14 cellular contexts compared by ENCODE assay signal in the genomic region with DNA sequence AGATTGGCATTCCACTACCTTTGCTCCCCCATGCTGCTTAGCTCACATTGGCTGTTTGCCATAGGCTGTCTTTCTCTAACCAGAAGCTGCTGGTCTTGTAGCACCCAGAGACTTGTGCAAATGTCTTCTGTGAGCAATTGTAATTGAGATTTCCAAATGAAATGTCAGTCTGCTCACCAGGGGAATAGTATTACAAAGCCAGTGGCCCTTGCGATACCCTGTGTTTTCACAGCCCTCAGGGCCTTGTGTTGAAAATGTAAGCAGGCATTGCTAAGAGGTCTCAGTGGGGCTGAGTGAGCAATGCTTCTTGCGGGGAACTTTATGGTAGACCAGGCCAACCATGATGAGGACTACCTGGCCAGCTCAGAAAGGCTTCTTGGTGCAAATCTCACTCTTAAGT.
DNase-seq lines count a peak whose midpoint lies in the region; ATAC-seq and TF ChIP-seq lines count a peak whose summit lies in the region.
"Had no signal": no experiment of that assay in that cellular context is flagged by ENCODE, and none has a peak within 500 bp of the region (broad histone marks: within the 10 kb centered on the region; RNA-seq: fewer than 3 reads in every experiment).

No MANE protein-coding gene starts in this region.

- H3K9ac ChIP-seq in trophoblast cell (ENCODE audit: low read length), result no peak overlapping the region
- H3K9ac ChIP-seq: BLaER1 treated with 17β-estradiol and CSF1 and Interleukin-3, amounts not matched to agents 10 nM and 100 nM had no signal

- no CpG with 5 or more reads among the region's 2 CpGs for WGBS in trophoblast cell (ENCODE audit: extremely low coverage, insufficient coverage, insufficient read length)

- H3K36me3 Mint-ChIP-seq in GM23338 (ENCODE audit: low read depth) (no peaks in the 10 kb centered on the region), WTC11 (no peaks in the 10 kb centered on the region)
- H3K36me3 Mint-ChIP-seq in activated naive CD8-positive, alpha-beta T cell treated with anti-CD3 and anti-CD28 coated beads, Interleukin-2, amount 50 U/mL, for 24 hours (ENCODE audit: low read depth), result no peaks in the 10 kb centered on the region

- H3K9me3 ChIP-seq in trophoblast cell (ENCODE audit: insufficient read depth, low read depth, low read length), result peaks cover 2% of the 10 kb centered on the region
- H3K9me3 ChIP-seq: BLaER1 treated with 17β-estradiol and CSF1 and Interleukin-3, amounts not matched to agents 10 nM and 100 nM had no signal

- peak overlapping the region; percentile 5 for H2BK120ac ChIP-seq in trophoblast cell (ENCODE audit: insufficient read depth, low read length, poor library complexity)

- H4K20me1 ChIP-seq in GM23338 (replicated peaks; ENCODE audit: insufficient read depth), result no peaks in the 10 kb centered on the region
- H4K20me1 ChIP-seq: BLaER1 treated with 17β-estradiol and CSF1 and Interleukin-3, amounts not matched to agents 10 nM and 100 nM had no signal

- H3K4me1 Mint-ChIP-seq in GM23338, result peaks cover 19% of the 10 kb centered on the region
- H3K4me1 Mint-ChIP-seq in WTC11, result peaks cover 24% of the 10 kb centered on the region
- H3K4me1 Mint-ChIP-seq in activated naive CD8-positive, alpha-beta T cell treated with anti-CD3 and anti-CD28 coated beads, Interleukin-2, amount 50 U/mL, for 24 hours, result no peaks in the 10 kb centered on the region

- in situ Hi-C loops in ACHN (cut with HindIII; ENCODE audit: low pct_ligation_motif_present, low pct_unique_long_range_greater_than_20kb, low sequenced_read_pairs), result no loop called here

- no peak overlapping the region for H3K23ac ChIP-seq in trophoblast cell (ENCODE audit: low read length)

- H3K27me3 ChIP-seq in GM23338 (ENCODE audit: insufficient read depth) (no peaks in the 10 kb centered on the region), trophoblast cell (ENCODE audit: insufficient read depth, low read length) (no peaks in the 10 kb centered on the region)
- H3K27me3 ChIP-seq: BLaER1 treated with 17β-estradiol and CSF1 and Interleukin-3, amounts not matched to agents 10 nM and 100 nM had no signal

- H3K4me2 ChIP-seq in GM23338, result no peak overlapping the region
- no peak overlapping the region for H3K4me2 ChIP-seq in trophoblast cell (ENCODE audit: low read length)
- H3K4me2 ChIP-seq: PC-9 had no signal

- H3K4ac ChIP-seq in trophoblast cell (ENCODE audit: low read depth, low read length), result no peak overlapping the region

- H4K91ac ChIP-seq in trophoblast cell (ENCODE audit: low read depth, low read length), result no peak overlapping the region

- H3K9me3 Mint-ChIP-seq in GM23338, result peaks cover 3% of the 10 kb centered on the region; the same call in 1 of the 3 replicates
- H3K9me3 Mint-ChIP-seq in WTC11, result peaks cover 8% of the 10 kb centered on the region
- H3K9me3 Mint-ChIP-seq in activated naive CD8-positive, alpha-beta T cell treated with anti-CD3 and anti-CD28 coated beads, Interleukin-2, amount 50 U/mL, for 24 hours, result no peaks in the 10 kb centered on the region

- ATAC-seq in GM23338 (peak; percentile 83), WTC11 (peak; percentile 73)
- no peak for ATAC-seq in activated naive CD8-positive, alpha-beta T cell treated with anti-CD3 and anti-CD28 coated beads, Interleukin-2, amount 50 U/mL, for 24 hours
- ATAC-seq: K562 had no signal

- peak overlapping the region; percentile 74 for H2AFZ ChIP-seq in GM23338
- H2AFZ ChIP-seq in trophoblast cell (ENCODE audit: insufficient read depth, low read length, poor library complexity), result no peak overlapping the region
- H2AFZ ChIP-seq: PC-9 had no signal

- H3K79me1 ChIP-seq in trophoblast cell (ENCODE audit: low read length), result no peaks in the 10 kb centered on the region

- POLR2A ChIA-PET in WTC11 (lab: Charles Lee), result no interaction called here

- H3K27ac Mint-ChIP-seq in GM23338 (no peak overlapping the region), WTC11 (no peak overlapping the region; the same call in 1 of the 2 replicates)
- H3K27ac Mint-ChIP-seq in activated naive CD8-positive, alpha-beta T cell treated with anti-CD3 and anti-CD28 coated beads, Interleukin-2, amount 50 U/mL, for 24 hours, result no peak overlapping the region

- no peaks in the 10 kb centered on the region for H3K36me3 ChIP-seq in GM23338 (ENCODE audit: insufficient read depth)
- no peaks in the 10 kb centered on the region for H3K36me3 ChIP-seq in trophoblast cell (ENCODE audit: control insufficient read depth in 1 of 2, insufficient read depth in 2 of 2, low read length in 2 of 2)
- H3K36me3 ChIP-seq: BLaER1 treated with 17β-estradiol and CSF1 and Interleukin-3, amounts not matched to agents 10 nM and 100 nM had no signal

- no peaks in the 10 kb centered on the region for H3F3A ChIP-seq in GM23338 (replicated peaks; ENCODE audit: low read depth)

- peaks cover 6% of the 10 kb centered on the region for H3K9me2 ChIP-seq in GM23338 (ENCODE audit: insufficient read depth)

- H3K4me3 Mint-ChIP-seq in GM23338 (no peak overlapping the region), WTC11 (no peak overlapping the region)
- no peak overlapping the region for H3K4me3 Mint-ChIP-seq in activated naive CD8-positive, alpha-beta T cell treated with anti-CD3 and anti-CD28 coated beads, Interleukin-2, amount 50 U/mL, for 24 hours

- H3K27ac ChIP-seq in GM23338 (ENCODE audit: low read depth), result no peak overlapping the region
- H3K27ac ChIP-seq in trophoblast cell (ENCODE audit: low read depth, low read length), result no peak overlapping the region
- H3K27ac ChIP-seq: BLaER1 treated with 17β-estradiol and CSF1 and Interleukin-3, amounts not matched to agents 10 nM and 100 nM; PC-9 had no signal

- H2BK12ac ChIP-seq in trophoblast cell (ENCODE audit: low read length), result peak overlapping the region; percentile 45

- H3K4me3 ChIP-seq in GM23338 (no peak overlapping the region), trophoblast cell (ENCODE audit: low read depth, low read length) (no peak overlapping the region)
- H3K4me3 ChIP-seq: BLaER1 treated with 17β-estradiol and CSF1 and Interleukin-3, amounts not matched to agents 10 nM and 100 nM; K562; PC-9 had no signal

- H2AK5ac ChIP-seq in trophoblast cell (ENCODE audit: low read length), result no peak overlapping the region

- TF ChIP-seq CTCF in GM23338 (conservative IDR thresholded peaks at IDR 0.05; ENCODE audit: low read depth in 2 of 2), result no peak
- TF ChIP-seq CTCF in WTC11 (IDR thresholded peaks at IDR 0.05), result no peak

- H2BK5ac ChIP-seq in trophoblast cell (ENCODE audit: low read depth, low read length, poor library complexity), result no peak overlapping the region

- no peak overlapping the region for H4K8ac ChIP-seq in trophoblast cell (ENCODE audit: low read depth, low read length)

- CTCF ChIA-PET in WTC11 (lab: Charles Lee), result interaction anchor here (1.0 kb wide), 1 partner anchor 377 kb away, joined by 3 read pairs; no protein-coding TSS in a partner anchor

- H3K18ac ChIP-seq in trophoblast cell (ENCODE audit: low read length), result no peak overlapping the region

- DNase-seq in GM23338 (ENCODE audit: low spot score) (no peak), WTC11 (ENCODE audit: low spot score) (no peak), fibroblast of gingiva (ENCODE audit: low read depth) (peak; percentile 92), trophoblast cell (no peak), ACHN (no peak), midbrain (lab: John Stamatoyannopoulos, UW) (no peak)
- no peak for DNase-seq in activated naive CD8-positive, alpha-beta T cell treated with anti-CD3 and anti-CD28 coated beads, Interleukin-2, amount 50 U/mL, for 24 hours
- DNase-seq: DND-41, NCI-H1105 treated with DMSO at 0.1 percent for 48 hours, NCI-H1694 treated with DMSO at 0.1 percent for 48 hours, NCI-H524, PC-9 had no signal

- no peak overlapping the region for H4K12ac ChIP-seq in trophoblast cell (ENCODE audit: low read depth, low read length)

- H3K4me1 ChIP-seq in GM23338 (ENCODE audit: insufficient read depth) (peaks cover 7% of the 10 kb centered on the region), trophoblast cell (ENCODE audit: control insufficient read depth in 1 of 2, insufficient read depth in 2 of 2, low read length in 2 of 2) (peaks cover 5 to 8% of the 10 kb centered on the region in 2 experiments)

- H3K79me2 ChIP-seq in GM23338 (replicated peaks; ENCODE audit: insufficient read depth), result no peaks in the 10 kb centered on the region
- H3K79me2 ChIP-seq in trophoblast cell (ENCODE audit: control insufficient read depth, insufficient read depth, low read length, poor library complexity), result no peaks in the 10 kb centered on the region

- H3K27me3 Mint-ChIP-seq in GM23338 (ENCODE audit: insufficient read depth, low read depth, poor library complexity) (peaks cover 3% of the 10 kb centered on the region), WTC11 (ENCODE audit: low read depth) (peaks cover 21% of the 10 kb centered on the region)
- H3K27me3 Mint-ChIP-seq in activated naive CD8-positive, alpha-beta T cell treated with anti-CD3 and anti-CD28 coated beads, Interleukin-2, amount 50 U/mL, for 24 hours, result no peaks in the 10 kb centered on the region

- no peak overlapping the region for H3K14ac ChIP-seq in trophoblast cell (ENCODE audit: low read length)

TF ChIP-seq in GM23338, 12 proteins besides CTCF, POLR2A, EP300 and RAD21 (continues in another document):
- no peak for TF ChIP-seq JUNB (IDR thresholded peaks at IDR 0.05; ENCODE audit: unreplicated experiment)
- no peak for TF ChIP-seq CREB1 (CRISPR knock-in tag; IDR thresholded peaks at IDR 0.05; ENCODE audit: low read depth)
- TF ChIP-seq, protein P1, sequence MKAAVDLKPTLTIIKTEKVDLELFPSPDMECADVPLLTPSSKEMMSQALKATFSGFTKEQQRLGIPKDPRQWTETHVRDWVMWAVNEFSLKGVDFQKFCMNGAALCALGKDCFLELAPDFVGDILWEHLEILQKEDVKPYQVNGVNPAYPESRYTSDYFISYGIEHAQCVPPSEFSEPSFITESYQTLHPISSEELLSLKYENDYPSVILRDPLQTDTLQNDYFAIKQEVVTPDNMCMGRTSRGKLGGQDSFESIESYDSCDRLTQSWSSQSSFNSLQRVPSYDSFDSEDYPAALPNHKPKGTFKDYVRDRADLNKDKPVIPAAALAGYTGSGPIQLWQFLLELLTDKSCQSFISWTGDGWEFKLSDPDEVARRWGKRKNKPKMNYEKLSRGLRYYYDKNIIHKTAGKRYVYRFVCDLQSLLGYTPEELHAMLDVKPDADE (IDR thresholded peaks at IDR 0.05), result no peak

TF ChIP-seq in WTC11, 78 proteins besides CTCF, POLR2A, EP300 and RAD21 (continues in another document):
- TF ChIP-seq, protein P2, sequence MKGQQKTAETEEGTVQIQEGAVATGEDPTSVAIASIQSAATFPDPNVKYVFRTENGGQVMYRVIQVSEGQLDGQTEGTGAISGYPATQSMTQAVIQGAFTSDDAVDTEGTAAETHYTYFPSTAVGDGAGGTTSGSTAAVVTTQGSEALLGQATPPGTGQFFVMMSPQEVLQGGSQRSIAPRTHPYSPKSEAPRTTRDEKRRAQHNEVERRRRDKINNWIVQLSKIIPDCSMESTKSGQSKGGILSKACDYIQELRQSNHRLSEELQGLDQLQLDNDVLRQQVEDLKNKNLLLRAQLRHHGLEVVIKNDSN (CRISPR knock-in tag; IDR thresholded peaks at IDR 0.05), result no peak
